Comparison of ENCODE assay signal across 1 cellular context in genomic region chr2:206259615-206260426, GRCh38.
TF ChIP-seq lines count a peak whose summit lies in the region.

No MANE protein-coding gene starts in this region.

TF ChIP-seq in GM23338, 12 proteins besides CTCF, POLR2A, EP300 and RAD21 (continued from another document):
- TF ChIP-seq ZNF462 (CRISPR knock-in tag; IDR thresholded peaks at IDR 0.05) (no peak), NANOG (IDR thresholded peaks at IDR 0.05; ENCODE audit: borderline replicate concordance) (no peak), JUNB (IDR thresholded peaks at IDR 0.05; ENCODE audit: unreplicated experiment) (no peak), POLR2AphosphoS5 (IDR thresholded peaks at IDR 0.05; ENCODE audit: low read depth) (no peak), EZH2 (IDR thresholded peaks at IDR 0.05; ENCODE audit: low read depth, unreplicated experiment) (no peak)
- TF ChIP-seq, protein P1, sequence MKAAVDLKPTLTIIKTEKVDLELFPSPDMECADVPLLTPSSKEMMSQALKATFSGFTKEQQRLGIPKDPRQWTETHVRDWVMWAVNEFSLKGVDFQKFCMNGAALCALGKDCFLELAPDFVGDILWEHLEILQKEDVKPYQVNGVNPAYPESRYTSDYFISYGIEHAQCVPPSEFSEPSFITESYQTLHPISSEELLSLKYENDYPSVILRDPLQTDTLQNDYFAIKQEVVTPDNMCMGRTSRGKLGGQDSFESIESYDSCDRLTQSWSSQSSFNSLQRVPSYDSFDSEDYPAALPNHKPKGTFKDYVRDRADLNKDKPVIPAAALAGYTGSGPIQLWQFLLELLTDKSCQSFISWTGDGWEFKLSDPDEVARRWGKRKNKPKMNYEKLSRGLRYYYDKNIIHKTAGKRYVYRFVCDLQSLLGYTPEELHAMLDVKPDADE (IDR thresholded peaks at IDR 0.05) = no peak
